Comparison of ENCODE assay signal across 8 cellular contexts in the genomic region with DNA sequence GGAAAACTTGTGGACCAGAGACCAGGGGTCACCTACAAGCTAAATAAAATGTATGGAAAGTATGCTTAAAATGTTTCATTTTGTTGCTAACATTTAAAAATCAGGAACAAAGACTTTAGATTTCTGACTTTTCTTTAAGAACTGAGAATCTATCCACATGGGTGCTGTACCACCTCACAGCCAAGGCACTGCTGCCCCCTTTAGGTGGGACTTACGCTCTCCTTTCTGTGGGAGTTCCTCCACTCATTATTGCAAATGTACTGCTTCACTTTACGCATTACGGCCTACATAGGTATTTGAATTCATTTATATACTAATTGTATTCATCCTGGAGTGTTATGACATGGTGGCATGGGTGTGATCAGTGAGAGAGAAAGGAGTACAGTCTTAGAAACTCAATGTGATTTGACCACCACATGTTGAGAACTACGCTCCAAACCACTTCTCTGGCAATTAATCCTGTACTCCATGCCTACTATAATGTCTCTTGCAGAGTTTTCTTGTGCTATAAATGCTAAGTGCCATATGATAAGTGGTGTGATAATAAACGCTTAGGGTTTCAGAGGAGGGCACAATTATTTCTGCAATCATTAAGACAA. TPM values are rescaled to one million over a fixed set of nuclear protein-coding genes. Genes with fewer than 3 reads are reported as not detected.
DNase-seq lines count a peak whose midpoint lies in the region; ATAC-seq and TF ChIP-seq lines count a peak whose summit lies in the region.

No MANE protein-coding gene starts in this region.

- H2AFZ ChIP-seq in fibroblast of lung (ENCODE audit: low read length) = no peak overlapping the region

- H4K20me1 ChIP-seq in fibroblast of lung (ENCODE audit: control insufficient read depth, extremely low read depth, insufficient read depth, low read length) = no peaks in the 10 kb centered on the region

- peaks cover 6% of the 10 kb centered on the region for H3K27me3 Mint-ChIP-seq in progenitor cell of endocrine pancreas

- H3K36me3 Mint-ChIP-seq in progenitor cell of endocrine pancreas (ENCODE audit: insufficient read depth) = no peaks in the 10 kb centered on the region

- TF ChIP-seq CTCF in fibroblast of lung (conservative IDR thresholded peaks at IDR 0.05 in 1 of 2, IDR thresholded peaks at IDR 0.05 in 1 of 2; ENCODE audit: low read depth in 1 of 2, low read length in 2 of 2) = peak; percentile 68 to 73
- TF ChIP-seq CTCF in progenitor cell of endocrine pancreas (IDR thresholded peaks at IDR 0.05; ENCODE audit: unreplicated experiment) = peak; percentile 82

- H3K4me1 ChIP-seq in fibroblast of lung (ENCODE audit: control insufficient read depth, extremely low read depth, insufficient read depth, low read length) = no peaks in the 10 kb centered on the region

- H3K4me2 ChIP-seq in fibroblast of lung (ENCODE audit: extremely low read depth, insufficient read depth, low read length) = no peak overlapping the region

- ATAC-seq in GM21423 (IDR thresholded peaks at IDR 0.05; ENCODE audit: unreplicated experiment) (peak; percentile 70), GM19324 (IDR thresholded peaks at IDR 0.05; ENCODE audit: low FRiP score, unreplicated experiment) (no peak)

- H3K27ac Mint-ChIP-seq in progenitor cell of endocrine pancreas = no peak overlapping the region

- DNase-seq in DMS53 (lab: John Stamatoyannopoulos, UW) = peak; percentile 57
- DNase-seq in NCI-H1105 (lab: John Stamatoyannopoulos, UW) = peak; percentile 4
- peak; percentile 43 to 58 for DNase-seq in activated CD4-positive, alpha-beta T cell treated with anti-CD3 and anti-CD28 coated beads, Interleukin-2, amount 50 U/mL, for 48 hours
- DNase-seq in fibroblast of lung (ENCODE audit: low read depth in 2 of 2) = peak; percentile 37 to 47
- peak; percentile 30 for DNase-seq in progenitor cell of endocrine pancreas (ENCODE audit: low spot score, unreplicated experiment)
- no peak for DNase-seq in cortex of kidney (lab: John Stamatoyannopoulos, UW)

- no peaks in the 10 kb centered on the region for H3K9me3 ChIP-seq in fibroblast of lung (ENCODE audit: control insufficient read depth, insufficient read depth, low read depth, low read length)

- no peak overlapping the region for H3K27ac ChIP-seq in fibroblast of lung (ENCODE audit: insufficient read depth, low read length)

- H3K9me3 Mint-ChIP-seq in progenitor cell of endocrine pancreas (ENCODE audit: low read depth) = no peaks in the 10 kb centered on the region

- no peaks in the 10 kb centered on the region for H3K36me3 ChIP-seq in fibroblast of lung (ENCODE audit: control insufficient read depth, insufficient read depth, low read length)

- H3K4me3 Mint-ChIP-seq in progenitor cell of endocrine pancreas (ENCODE audit: low read depth) = no peak overlapping the region

- H3K27me3 ChIP-seq in fibroblast of lung (ENCODE audit: control insufficient read depth, insufficient read depth, low read length) = peaks cover 5% of the 10 kb centered on the region

- peaks cover 7% of the 10 kb centered on the region for H3K4me1 Mint-ChIP-seq in progenitor cell of endocrine pancreas (ENCODE audit: low read depth)

- no peak overlapping the region for H3K4me3 ChIP-seq in fibroblast of lung (replicated peaks in 1 of 4; ENCODE audit: control extremely low read depth in 1 of 4, insufficient read depth in 1 of 4, low read depth in 3 of 4, low read length in 4 of 4)

- H3K79me2 ChIP-seq in fibroblast of lung (ENCODE audit: control insufficient read depth, insufficient read depth, low read length) = no peaks in the 10 kb centered on the region

- no peak overlapping the region for H3K9ac ChIP-seq in fibroblast of lung (ENCODE audit: insufficient read depth, low read length)

RNA-seq across cellular contexts. Expression of a gene that starts 24.7 kb away (rescaled TPM):
- total RNA-seq in fibroblast of lung (11.6 and 14.9 TPM in 2 replicates), progenitor cell of endocrine pancreas (34.7 and 42.3 TPM in 2 replicates)
- polyA plus RNA-seq in fibroblast of lung = 14.2 and 15.6 TPM in 2 replicates
- 24.4 and 27.1 TPM in 2 replicates for polyA plus RNA-seq in fibroblast of lung (2012)
- not detected in 2 replicates for polyA minus RNA-seq in fibroblast of lung (ENCODE audit: low replicate concordance)

RNA-seq across cellular contexts. Expression of a gene that starts 40.4 kb away (rescaled TPM):
- 2.6 and 4.0 TPM in 2 replicates for total RNA-seq in fibroblast of lung
- polyA plus RNA-seq in fibroblast of lung = 2.6 and 3.0 TPM in 2 replicates
- 2.7 and 3.2 TPM in 2 replicates for polyA plus RNA-seq in fibroblast of lung (2012)
- 0.67 and 1.0 TPM in 2 replicates for polyA minus RNA-seq in fibroblast of lung (ENCODE audit: low replicate concordance)
- total RNA-seq in progenitor cell of endocrine pancreas = 4.3 and 4.5 TPM in 2 replicates

RNA-seq across cellular contexts. Expression of a gene that starts 40.4 kb away (rescaled TPM):
- total RNA-seq in fibroblast of lung (4.9 and 5.6 TPM in 2 replicates), progenitor cell of endocrine pancreas (2.1 and 3.2 TPM in 2 replicates)
- polyA plus RNA-seq in fibroblast of lung = 9.1 and 29.7 TPM in 2 replicates
- polyA plus RNA-seq in fibroblast of lung (2012) = 6.2 and 14.8 TPM in 2 replicates
- polyA minus RNA-seq in fibroblast of lung (ENCODE audit: low replicate concordance) = 6.3 TPM in 1 of 2 replicates, not detected in the other
